Comparison of ENCODE assay signal across 11 cellular contexts in the genomic region with DNA sequence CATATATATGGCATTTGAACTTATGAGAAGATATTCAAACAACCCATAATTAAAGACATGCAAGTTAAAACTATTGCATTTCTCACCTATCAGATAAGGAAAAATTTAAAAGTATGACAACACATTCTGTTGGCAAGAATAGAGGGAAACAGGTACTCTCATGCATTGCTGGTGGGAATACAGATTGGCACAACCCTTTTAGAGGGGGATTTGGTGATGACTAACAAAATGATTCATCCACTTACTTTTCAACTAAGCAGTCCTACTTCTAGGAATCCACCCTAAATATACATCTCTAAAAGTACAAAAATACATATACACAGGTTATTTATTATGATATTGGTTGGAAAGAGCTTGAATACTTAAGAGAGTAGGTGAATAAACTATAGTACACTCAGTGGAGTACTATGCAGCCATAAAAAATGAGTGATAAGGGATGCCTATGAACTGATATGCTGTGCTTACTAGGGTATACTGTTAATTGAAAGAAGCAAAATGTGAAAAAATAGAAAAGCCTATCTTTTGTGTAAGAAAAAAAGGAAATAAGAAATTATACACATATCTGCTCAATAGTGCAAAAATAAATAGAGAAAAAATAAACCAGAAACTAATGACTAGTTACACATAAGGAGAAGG.
"Had no signal": no experiment of that assay in that cellular context is flagged by ENCODE, and none has a peak within 500 bp of the region (broad histone marks: within the 10 kb centered on the region; RNA-seq: fewer than 3 reads in every experiment).

No MANE protein-coding gene starts in this region.

- H3K9me3 ChIP-seq: gastroesophageal sphincter had no signal

- H3K36me3 ChIP-seq: gastroesophageal sphincter, heart right ventricle had no signal

- H3K27me3 ChIP-seq: gastroesophageal sphincter, heart right ventricle had no signal

- DNase-seq: activated CD4-positive, CD25-positive, alpha-beta regulatory T cell treated with anti-CD3 and anti-CD28 coated beads, Interleukin-2, amount 50 U/mL, for 72 hours; activated naive CD4-positive, alpha-beta T cell treated with Interleukin-2 at 50 U/mL for 16 hours; activated T-cell treated with anti-CD3 and anti-CD28 coated beads for 4 hours; anterior cingulate cortex; heart right ventricle; midbrain; stimulated activated CD4-positive, alpha-beta T cell treated with anti-CD3 and anti-CD28 coated beads, Interleukin-12 subunit alpha, Interleukin-12 subunit beta, amount 100 ng/mL, for 4 hours; stimulated activated CD4-positive, alpha-beta T cell treated with anti-CD3 and anti-CD28 coated beads, Interleukin-2, amount 100 ng/mL, for 24 hours; T-helper 17 cell had no signal

- H3K4me1 ChIP-seq: gastroesophageal sphincter, heart right ventricle had no signal

- H3K27ac ChIP-seq: gastroesophageal sphincter, heart right ventricle had no signal

- H3K4me3 ChIP-seq: gastroesophageal sphincter, heart right ventricle, lung had no signal

- ATAC-seq: gastroesophageal sphincter, heart right ventricle, T-helper 17 cell had no signal
